Comparison of ENCODE assay signal across 25 cellular contexts in the genomic region with DNA sequence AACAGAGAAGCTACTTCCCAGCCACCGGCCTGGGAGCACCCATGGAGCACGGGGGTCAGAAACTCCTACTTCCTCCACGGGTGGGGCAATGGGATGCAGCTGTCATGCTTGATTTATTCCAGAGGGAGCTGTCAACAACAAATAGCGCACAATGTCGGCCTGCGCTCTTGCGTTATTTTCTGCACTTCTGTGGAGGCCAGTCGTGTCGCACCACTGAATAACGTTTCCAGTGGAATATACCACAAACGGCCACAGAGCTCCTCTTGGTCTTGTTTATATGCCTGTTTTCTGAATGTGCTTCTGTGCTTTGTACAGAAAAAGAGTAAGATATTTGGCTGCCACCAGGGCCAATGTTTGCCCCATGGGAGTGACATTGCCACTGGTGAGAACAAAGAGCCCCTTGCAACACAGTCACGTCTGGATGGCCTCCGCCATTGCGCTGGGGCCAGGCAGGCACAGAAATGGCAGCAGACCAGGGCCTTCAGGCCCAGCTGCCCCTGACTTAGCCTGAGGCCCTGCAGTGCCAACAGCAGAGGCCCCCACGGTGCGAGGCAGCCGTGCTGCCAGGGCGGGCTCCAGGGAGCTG. TPM values are rescaled to one million over a fixed set of nuclear protein-coding genes. Genes with fewer than 3 reads are reported as not detected.
A peak's percentile ranks its signal among the peaks of the same experiment; 100 is the strongest.
DNase-seq lines count a peak whose midpoint lies in the region; TF ChIP-seq lines count a peak whose summit lies in the region.
"Had no signal": no experiment of that assay in that cellular context is flagged by ENCODE, and none has a peak within 500 bp of the region (broad histone marks: within the 10 kb centered on the region; RNA-seq: fewer than 3 reads in every experiment).

No MANE protein-coding gene starts in this region.

- intact Hi-C loops in left ventricle myocardium inferior (cut with micrococcal nuclease) = no loop called here

- H3K4me3 ChIP-seq in H7 (ENCODE audit: insufficient read depth, low read depth, low read length) = no peak overlapping the region
- no peak overlapping the region for H3K4me3 ChIP-seq in WERI-Rb-1 (ENCODE audit: low read depth, low read length)
- H3K4me3 ChIP-seq in left ventricle myocardium inferior = no peak overlapping the region
- H3K4me3 ChIP-seq: colonic mucosa, esophagus squamous epithelium, lower lobe of right lung, spleen, testis, uterus had no signal

- H3K27me3 ChIP-seq in H7 (ENCODE audit: control insufficient read depth, insufficient read depth, low read length) = no peaks in the 10 kb centered on the region
- no peaks in the 10 kb centered on the region for H3K27me3 ChIP-seq in WERI-Rb-1 (ENCODE audit: insufficient read depth, low read depth, severe bottlenecking)
- H3K27me3 ChIP-seq in left ventricle myocardium inferior (ENCODE audit: low read depth) = peaks cover 64% of the 10 kb centered on the region
- H3K27me3 ChIP-seq: colonic mucosa, testis, uterus had no signal

- TF ChIP-seq CTCF in WERI-Rb-1 (IDR thresholded peaks at IDR 0.05; ENCODE audit: low read depth, low read length) (no peak), GM20000 (IDR thresholded peaks at IDR 0.05; ENCODE audit: extremely low read depth, missing control alignments) (no peak), left ventricle myocardium inferior (IDR thresholded peaks at IDR 0.05; ENCODE audit: borderline replicate concordance) (no peak)

- H3K36me3 ChIP-seq in H7 (replicated peaks; ENCODE audit: control insufficient read depth, insufficient read depth, low read length) (no peaks in the 10 kb centered on the region), WERI-Rb-1 (no peaks in the 10 kb centered on the region), left ventricle myocardium inferior (no peaks in the 10 kb centered on the region)
- H3K36me3 ChIP-seq: colonic mucosa, esophagus squamous epithelium, lower lobe of right lung, spleen, uterus had no signal

- H3K27ac ChIP-seq in caudate nucleus (ENCODE audit: low read depth, low read length) (peak overlapping the region; percentile 94), substantia nigra (ENCODE audit: low read depth, low read length, poor library complexity, severe bottlenecking) (peak overlapping the region; percentile 91), WERI-Rb-1 (no peak overlapping the region), left ventricle myocardium inferior (replicated peaks) (no peak overlapping the region)
- H3K27ac ChIP-seq: colonic mucosa, esophagus squamous epithelium, lower lobe of right lung, spleen, testis, uterus had no signal

- H3K9me3 ChIP-seq in WERI-Rb-1 (ENCODE audit: severe bottlenecking) (peaks cover 8% of the 10 kb centered on the region), left ventricle myocardium inferior (replicated peaks) (peaks cover 16% of the 10 kb centered on the region)
- H3K9me3 ChIP-seq: colonic mucosa, testis had no signal

- DNase-seq in H7 (peak; percentile 35), caudate nucleus (lab: John Stamatoyannopoulos, UW) (peak in 44 of 61 donors; percentile 33 to 84 (median 63)), medulla oblongata (ENCODE audit: extremely low spot score) (peak; percentile 65), substantia nigra (lab: John Stamatoyannopoulos, UW) (peak in 34 of 49 donors; percentile 14 to 69 (median 50)), WERI-Rb-1 (no peak), GM20000 (ENCODE audit: low spot score) (no peak), left ventricle myocardium inferior (no peak)
- DNase-seq: activated CD4-positive, alpha-beta T cell treated with anti-CD3 and anti-CD28 coated beads, Interleukin-2, amount 50 U/mL, for 4 hours; activated CD8-positive, alpha-beta memory T cell treated with anti-CD3 and anti-CD28 coated beads, Interleukin-2, amount 50 U/mL, for 48 hours; CD4-positive, CD25-positive, alpha-beta regulatory T cell; colonic mucosa; DMS 273 treated with DMSO at 0.1 percent for 48 hours; esophagus squamous epithelium; Kasumi-1; lower lobe of right lung; NCI-H1930; NCI-H774; spleen; stimulated activated CD4-positive, alpha-beta T cell treated with anti-CD3 and anti-CD28 coated beads, Interleukin-2, amount 100 ng/mL, for 48 hours; testis; uterus had no signal

- no peaks in the 10 kb centered on the region for H3K4me1 ChIP-seq in left ventricle myocardium inferior
- H3K4me1 ChIP-seq: colonic mucosa, esophagus squamous epithelium, lower lobe of right lung, spleen, testis, uterus had no signal

RNA-seq across cellular contexts. Expression of a gene that starts 28.8 kb away (rescaled TPM):
- total RNA-seq in H7 (2014; rRNA removed; shearing (Covaris generic)) = 1.9 and 3.2 TPM in 2 replicates
- total RNA-seq in left ventricle myocardium inferior = 0.49 TPM
- total RNA-seq: CD4-positive, CD25-positive, alpha-beta regulatory T cell; esophagus squamous epithelium; lower lobe of right lung; OCI-LY7; renal cortical epithelial cell; spleen had no signal

RNA-seq across cellular contexts. Expression of a gene that starts 53.8 kb away (rescaled TPM):
- total RNA-seq in H7 (2014; rRNA removed; shearing (Covaris generic)) = not detected in 2 replicates
- 44.1 TPM for total RNA-seq in left ventricle myocardium inferior
- total RNA-seq: CD4-positive, CD25-positive, alpha-beta regulatory T cell; esophagus squamous epithelium; frontal cortex; neural crest cell; OCI-LY7; renal cortical epithelial cell had no signal

RNA-seq across cellular contexts. Expression of a gene that starts 56.0 kb away (rescaled TPM):
- total RNA-seq in H7 (2014; rRNA removed; shearing (Covaris generic)) = 62.8 and 78.6 TPM in 2 replicates
- 28.5 TPM for total RNA-seq in left ventricle myocardium inferior

Comparison
In these comparisons a context has a peak if more than half of its experiments do, and no peak if none do; other contexts are left out.
1. DNase-seq: peak in H7 (single experiment), caudate nucleus (44 of 61), medulla oblongata (single experiment) and substantia nigra (34 of 49); none in WERI-Rb-1 (single experiment), GM20000 (single experiment) and left ventricle myocardium inferior (single experiment).
2. H3K27ac ChIP-seq: peak in caudate nucleus (single experiment) and substantia nigra (single experiment); none in WERI-Rb-1 (single experiment) and left ventricle myocardium inferior (single experiment).
3. RNA of a gene that starts 53.8 kb away (total RNA-seq): 44.1 TPM in left ventricle myocardium inferior (single experiment); not detected in H7; every median in the first group is over 10 times any median in the second.